1 cellular context compared by ENCODE assay signal in genomic region chr12:98754095-98754494, GRCh38.
TF ChIP-seq lines count a peak whose summit lies in the region.

No MANE protein-coding gene starts in this region.

TF ChIP-seq in WTC11, 78 proteins besides CTCF, POLR2A, EP300 and RAD21 (continued from another document):
- no peak for TF ChIP-seq E2F5 (CRISPR knock-in tag; IDR thresholded peaks at IDR 0.05)
- no peak for TF ChIP-seq ZBTB43 (CRISPR knock-in tag; IDR thresholded peaks at IDR 0.05)
- TF ChIP-seq ZNF396 (CRISPR knock-in tag; IDR thresholded peaks at IDR 0.05; ENCODE audit: borderline replicate concordance), result no peak
- no peak for TF ChIP-seq ZNF416 (CRISPR knock-in tag; IDR thresholded peaks at IDR 0.05)
- TF ChIP-seq JUN (CRISPR knock-in tag; IDR thresholded peaks at IDR 0.05), result no peak
- no peak for TF ChIP-seq CREB1 (CRISPR knock-in tag; IDR thresholded peaks at IDR 0.05)
